Comparison of ENCODE assay signal across 33 cellular contexts in genomic region chr4:129808242-129808641, GRCh38.
"Had no signal": no experiment of that assay in that cellular context is flagged by ENCODE, and none has a peak within 500 bp of the region (broad histone marks: within the 10 kb centered on the region; RNA-seq: fewer than 3 reads in every experiment).

No MANE protein-coding gene starts in this region.

- H3K4me3 ChIP-seq: cardiac muscle cell, coronary artery, PC-9 had no signal

- H3K36me3 ChIP-seq: brain microvascular endothelial cell, cardiac muscle cell, WERI-Rb-1 had no signal

- H2AFZ ChIP-seq: PC-9 had no signal

- H3K4me2 ChIP-seq: KMS-11, PC-9 had no signal

- H3K9ac ChIP-seq: KMS-11 had no signal

- H3K27ac ChIP-seq: brain microvascular endothelial cell, cardiac muscle cell, coronary artery, KMS-11, PC-9, WERI-Rb-1 had no signal

- DNase-seq: activated CD4-positive, alpha-beta memory T cell treated with anti-CD3 and anti-CD28 coated beads, Interleukin-2, amount 10 ng/mL, durations not matched to agents 7 days and 5 days; activated CD4-positive, alpha-beta T cell treated with anti-CD3 and anti-CD28 coated beads for 1 hour; activated CD4-positive, alpha-beta T cell treated with anti-CD3 and anti-CD28 coated beads for 48 hours; activated CD4-positive, CD25-positive, alpha-beta regulatory T cell; activated CD8-positive, alpha-beta memory T cell treated with anti-CD3 and anti-CD28 coated beads for 24 hours; activated CD8-positive, alpha-beta memory T cell treated with anti-CD3 and anti-CD28 coated beads, Interleukin-2, amount 10 ng/mL, durations not matched to agents 7 days and 5 days; activated CD8-positive, alpha-beta memory T cell treated with anti-CD3 and anti-CD28 coated beads, Interleukin-2, amount 50 U/mL, for 48 hours; activated effector memory CD4-positive, alpha-beta T cell treated with anti-CD3 and anti-CD28 coated beads, Interleukin-2, amount 50 U/mL, for 16 hours; activated naive CD4-positive, alpha-beta T cell; activated naive CD4-positive, alpha-beta T cell treated with anti-CD3 and anti-CD28 coated beads, Interleukin-2, amount 50 U/mL, for 16 hours; activated naive CD8-positive, alpha-beta T cell treated with anti-CD3 and anti-CD28 coated beads for 36 hours; activated T-cell treated with anti-CD3 and anti-CD28 coated beads, Interleukin-2, amount 50 U/mL, for 72 hours; amniotic stem cell; aorta; brain microvascular endothelial cell; NCI-H1092 treated with DMSO at 0.1 percent for 48 hours; NCI-H1417; NCI-H146; NCI-H187; NCI-H2081 treated with DMSO at 0.1 percent for 48 hours; NCI-H2171 treated with DMSO at 0.1 percent for 48 hours; NCI-H226; NCI-H526 treated with DMSO at 0.1 percent for 48 hours; PC-9; Right ventricle myocardium superior; SW 1271; T-helper 1 cell; T-helper 2 cell; T1000; WERI-Rb-1 had no signal

- H3K27me3 ChIP-seq: brain microvascular endothelial cell, cardiac muscle cell had no signal
